ENCODE assay signal across 27 cellular contexts in genomic region chr20:62726716-62727583, GRCh38. TPM values are rescaled to one million over a fixed set of nuclear protein-coding genes. Genes with fewer than 3 reads are reported as not detected.
DNase-seq lines count a peak whose midpoint lies in the region; ATAC-seq and TF ChIP-seq lines count a peak whose summit lies in the region.
"Had no signal": no experiment of that assay in that cellular context is flagged by ENCODE, and none has a peak within 500 bp of the region (broad histone marks: within the 10 kb centered on the region; RNA-seq: fewer than 3 reads in every experiment).

No MANE protein-coding gene starts in this region.

- peaks cover 15% of the 10 kb centered on the region for H3K4me1 Mint-ChIP-seq in activated T-cell treated with anti-CD3 and anti-CD28 coated beads, Interleukin-2, amount 50 U/mL, for 24 hours (ENCODE audit: low read depth)

- H3K9me3 ChIP-seq in RWPE2 (ENCODE audit: severe bottlenecking) = no peaks in the 10 kb centered on the region
- no peaks in the 10 kb centered on the region for H3K9me3 ChIP-seq in testis
- H3K9me3 ChIP-seq: esophagus muscularis mucosa, thoracic aorta had no signal

- H3K27ac ChIP-seq in RWPE2 (ENCODE audit: poor library complexity, severe bottlenecking) = no peak overlapping the region
- peak overlapping the region; percentile 97 for H3K27ac ChIP-seq in rectal smooth muscle tissue (ENCODE audit: low read depth, low read length)
- H3K27ac ChIP-seq in testis = no peak overlapping the region
- H3K27ac ChIP-seq: esophagus muscularis mucosa, thoracic aorta had no signal

- TF ChIP-seq POLR2A in testis (IDR thresholded peaks at IDR 0.05) = no peak

- no peak overlapping the region for H3K9ac ChIP-seq in rectal smooth muscle tissue (ENCODE audit: low read length)

- H3K36me3 ChIP-seq in RWPE2 (ENCODE audit: low read depth) (no peaks in the 10 kb centered on the region), rectal smooth muscle tissue (ENCODE audit: control insufficient read depth, insufficient read depth, low read length) (no peaks in the 10 kb centered on the region), testis (ENCODE audit: low read depth, missing control alignments) (no peaks in the 10 kb centered on the region)
- H3K36me3 ChIP-seq: esophagus muscularis mucosa, thoracic aorta had no signal

- ATAC-seq in RWPE2 (ENCODE audit: low read depth) = no peak
- peak; percentile 34 for ATAC-seq in left lobe of liver
- ATAC-seq: naive thymus-derived CD8-positive, alpha-beta T cell; PC-3 had no signal

- H3K27me3 ChIP-seq in RWPE2 (ENCODE audit: insufficient read depth, poor library complexity, severe bottlenecking) (peaks cover 2% of the 10 kb centered on the region), rectal smooth muscle tissue (ENCODE audit: control insufficient read depth, insufficient read depth, low read length) (no peaks in the 10 kb centered on the region), testis (no peaks in the 10 kb centered on the region)

- H3K9me3 Mint-ChIP-seq in activated T-cell treated with anti-CD3 and anti-CD28 coated beads, Interleukin-2, amount 50 U/mL, for 24 hours = no peaks in the 10 kb centered on the region

- no peak overlapping the region for H3K4me3 Mint-ChIP-seq in activated T-cell treated with anti-CD3 and anti-CD28 coated beads, Interleukin-2, amount 50 U/mL, for 24 hours
- H3K4me3 Mint-ChIP-seq: CD4-positive, alpha-beta T cell; stimulated activated naive CD8-positive, alpha-beta T cell treated with anti-CD3 and anti-CD28 coated beads, Interleukin-15, Interleukin-2, amounts not matched to agents 100 ng/mL and 50 ng/mL, for 24 hours had no signal

- H3K27ac Mint-ChIP-seq in activated T-cell treated with anti-CD3 and anti-CD28 coated beads, Interleukin-2, amount 50 U/mL, for 24 hours = no peak overlapping the region
- H3K27ac Mint-ChIP-seq: CD4-positive, alpha-beta T cell; stimulated activated naive CD8-positive, alpha-beta T cell treated with anti-CD3 and anti-CD28 coated beads, Interleukin-15, Interleukin-2, amounts not matched to agents 100 ng/mL and 50 ng/mL, for 24 hours had no signal

- intact Hi-C loops in testis (cut with DNase I; ENCODE audit: low total_unique reads) = no loop called here

- H3K27me3 Mint-ChIP-seq in activated T-cell treated with anti-CD3 and anti-CD28 coated beads, Interleukin-2, amount 50 U/mL, for 24 hours = no peaks in the 10 kb centered on the region
- H3K27me3 Mint-ChIP-seq: CD4-positive, alpha-beta T cell had no signal

- no peak overlapping the region for H3K4me3 ChIP-seq in RWPE2 (ENCODE audit: severe bottlenecking)
- H3K4me3 ChIP-seq in rectal smooth muscle tissue (ENCODE audit: low read length) = no peak overlapping the region
- no peak overlapping the region for H3K4me3 ChIP-seq in testis
- H3K4me3 ChIP-seq: esophagus muscularis mucosa, lung, thoracic aorta had no signal

- H3K4me1 ChIP-seq in RWPE2 (ENCODE audit: insufficient read depth, poor library complexity, severe bottlenecking) = no peaks in the 10 kb centered on the region
- H3K4me1 ChIP-seq in rectal smooth muscle tissue (ENCODE audit: control insufficient read depth, insufficient read depth, low read length) = peaks cover 50% of the 10 kb centered on the region
- H3K4me1 ChIP-seq in testis = no peaks in the 10 kb centered on the region

- no peaks in the 10 kb centered on the region for H3K36me3 Mint-ChIP-seq in activated T-cell treated with anti-CD3 and anti-CD28 coated beads, Interleukin-2, amount 50 U/mL, for 24 hours (ENCODE audit: low read depth)

- WGBS in testis, 2 donors = 89 to 91% methylated on average over 10 to 31 of the region's 31 CpGs

- DNase-seq in activated T-cell treated with anti-CD3 and anti-CD28 coated beads, Interleukin-2, amount 50 U/mL, for 24 hours = peak; percentile 27
- DNase-seq in activated T-cell treated with anti-CD3 and anti-CD28 coated beads, Interleukin-2, amount 50 U/mL, for 1 hour = no peak
- DNase-seq in RWPE2 (ENCODE audit: low spot score) (peak; percentile 84), left lobe of liver (ENCODE audit: low spot score) (no peak), testis (no peak), COLO829 (ENCODE audit: low spot score) (no peak)
- DNase-seq in activated naive CD4-positive, alpha-beta T cell (lab: John Stamatoyannopoulos, UW) = no peak
- DNase-seq: activated gamma-delta T cell; activated T-cell treated with anti-CD3 and anti-CD28 coated beads for 4 hours; CD4-positive, alpha-beta T cell; central memory CD4-positive, alpha-beta T cell; foreskin fibroblast; islet precursor cell; NCI-H1436 treated with DMSO at 0.1 percent for 48 hours; NCI-H2081 treated with DMSO at 0.1 percent for 48 hours; NCI-H2227 treated with DMSO at 0.1 percent for 48 hours; NCI-H526; NK-92 treated with Interleukin-12 subunit alpha and Interleukin-12 subunit beta, amount 100 ng/mL, for 24 hours; PC-3; SHP77; stimulated activated CD4-positive, alpha-beta T cell treated with anti-CD3 and anti-CD28 coated beads, Interleukin-2, amount 100 ng/mL, for 24 hours had no signal

- TF ChIP-seq CTCF in RWPE2 (IDR thresholded peaks at IDR 0.05; ENCODE audit: poor library complexity, severe bottlenecking) (no peak), testis (IDR thresholded peaks at IDR 0.05) (no peak)

RNA-seq across cellular contexts. Expression of gene NTSR1, which starts 18.3 kb away (rescaled TPM):
- total RNA-seq in left lobe of liver (0.10 TPM), testis (1 to 10 TPM in 1 of 2 donors, under 1 TPM in 1; 0.81 to 1.3 TPM)
- 0.41 TPM for polyA plus RNA-seq in testis (ENCODE audit: insufficient read depth, low read depth, low replicate concordance)
- total RNA-seq: naive thymus-derived CD8-positive, alpha-beta T cell; thoracic aorta had no signal
- polyA plus RNA-seq: naive thymus-derived CD8-positive, alpha-beta T cell had no signal

Comparison
In these comparisons a context has a peak if more than half of its experiments do, and no peak if none do; other contexts are left out.
1. DNase-seq: peak in activated T-cell treated with anti-CD3 and anti-CD28 coated beads, Interleukin-2, amount 50 U/mL, for 24 hours (single experiment) and RWPE2 (single experiment); none in activated T-cell treated with anti-CD3 and anti-CD28 coated beads, Interleukin-2, amount 50 U/mL, for 1 hour (single experiment), left lobe of liver (single experiment), testis (single experiment), activated naive CD4-positive, alpha-beta T cell (0 of 4) and COLO829 (single experiment).